8 cellular contexts compared by ENCODE assay signal in the genomic region with DNA sequence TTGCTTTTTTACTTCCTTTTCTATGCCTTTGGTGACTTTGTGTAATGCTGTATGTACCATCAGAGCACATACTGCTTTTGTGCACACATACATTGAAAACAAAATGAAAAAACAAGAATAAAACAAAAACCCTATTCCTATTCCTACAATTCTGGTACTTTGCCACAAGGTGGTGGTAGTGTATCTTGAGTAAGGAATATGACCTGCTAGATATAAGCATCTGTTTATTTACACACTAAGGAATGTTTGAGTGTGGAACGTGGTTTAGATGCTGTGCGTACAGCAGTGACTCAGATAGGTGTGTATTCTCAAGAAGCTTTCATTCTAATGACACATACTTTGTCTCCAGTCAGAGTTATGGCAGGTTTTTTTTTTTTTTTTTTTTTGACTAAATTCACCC.
DNase-seq lines count a peak whose midpoint lies in the region; ATAC-seq and TF ChIP-seq lines count a peak whose summit lies in the region.

No MANE protein-coding gene starts in this region.

- TF ChIP-seq CTCF in epithelial cell of esophagus (IDR thresholded peaks at IDR 0.05; ENCODE audit: insufficient read depth, low read depth, low read length, missing control alignments) = peak; percentile 46

- H3K4me3 ChIP-seq in epithelial cell of esophagus (ENCODE audit: low read length) = no peak overlapping the region

- DNase-seq in activated T-cell treated with anti-CD3 and anti-CD28 coated beads, Interleukin-2, amount 50 U/mL, for 4 hours = no peak
- DNase-seq in activated T-cell treated with anti-CD3 and anti-CD28 coated beads, Interleukin-2, amount 50 U/mL, for 1 hour = no peak
- peak; percentile 21 for DNase-seq in NCI-H526 treated with DMSO at 0.1 percent for 48 hours (lab: John Stamatoyannopoulos, UW)
- peak; percentile 93 for DNase-seq in epithelial cell of esophagus (ENCODE audit: low read depth)
- DNase-seq in stimulated activated CD4-positive, alpha-beta T cell treated with anti-CD3 and anti-CD28 coated beads, Interleukin-4, amount 100 ng/mL, for 24 hours = peak; percentile 30
- no peak for DNase-seq in hepatic stellate cell (ENCODE audit: low spot score)
- no peak for DNase-seq in C1 segment of cervical spinal cord (lab: John Stamatoyannopoulos, UW)

- H3K9me3 Mint-ChIP-seq in activated T-cell treated with anti-CD3 and anti-CD28 coated beads, Interleukin-2, amount 50 U/mL, for 4 hours = peaks cover 3% of the 10 kb centered on the region

- H3K36me3 Mint-ChIP-seq in activated T-cell treated with anti-CD3 and anti-CD28 coated beads, Interleukin-2, amount 50 U/mL, for 4 hours (ENCODE audit: insufficient read depth) = peaks cover 2% of the 10 kb centered on the region

- peaks cover 6% of the 10 kb centered on the region for H3K4me1 Mint-ChIP-seq in activated T-cell treated with anti-CD3 and anti-CD28 coated beads, Interleukin-2, amount 50 U/mL, for 4 hours (ENCODE audit: low read depth)

- no peak overlapping the region for H3K4me3 Mint-ChIP-seq in activated T-cell treated with anti-CD3 and anti-CD28 coated beads, Interleukin-2, amount 50 U/mL, for 4 hours

- peak; percentile 96 to 99 for ATAC-seq in activated T-cell treated with anti-CD3 and anti-CD28 coated beads, Interleukin-2, amount 50 U/mL, for 4 hours
- ATAC-seq in HG03135 (IDR thresholded peaks at IDR 0.05; ENCODE audit: unreplicated experiment) = no peak

- no peaks in the 10 kb centered on the region for H3K27me3 Mint-ChIP-seq in activated T-cell treated with anti-CD3 and anti-CD28 coated beads, Interleukin-2, amount 50 U/mL, for 4 hours (ENCODE audit: low read depth)

Comparison
In these comparisons a context has a peak if more than half of its experiments do, and no peak if none do; other contexts are left out.
1. DNase-seq: peak in NCI-H526 treated with DMSO at 0.1 percent for 48 hours (single experiment), epithelial cell of esophagus (single experiment) and stimulated activated CD4-positive, alpha-beta T cell treated with anti-CD3 and anti-CD28 coated beads, Interleukin-4, amount 100 ng/mL, for 24 hours (single experiment); none in activated T-cell treated with anti-CD3 and anti-CD28 coated beads, Interleukin-2, amount 50 U/mL, for 4 hours (single experiment), activated T-cell treated with anti-CD3 and anti-CD28 coated beads, Interleukin-2, amount 50 U/mL, for 1 hour (single experiment), hepatic stellate cell (single experiment) and C1 segment of cervical spinal cord (0 of 14).